36 cellular contexts compared by ENCODE assay signal in the genomic region with DNA sequence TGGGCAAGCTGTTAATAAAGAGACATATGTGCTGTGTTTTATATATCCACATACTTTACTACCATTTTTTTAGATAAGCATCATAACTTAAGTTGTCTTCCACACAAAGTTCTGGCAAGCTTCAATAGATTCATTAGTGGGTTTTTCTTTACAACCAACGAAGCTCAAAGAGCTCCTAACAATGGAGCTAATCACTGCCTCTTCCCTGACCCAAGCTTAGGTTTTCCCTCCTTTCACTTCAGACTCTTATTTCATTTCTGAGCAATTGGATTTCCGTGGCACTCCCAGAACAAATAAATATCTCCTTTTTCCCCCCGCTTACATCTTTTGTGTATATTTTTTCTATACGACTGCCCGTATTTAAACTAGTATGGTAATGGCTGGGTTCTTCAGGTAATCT.
"Had no signal": no experiment of that assay in that cellular context is flagged by ENCODE, and none has a peak within 500 bp of the region (broad histone marks: within the 10 kb centered on the region; RNA-seq: fewer than 3 reads in every experiment).

No MANE protein-coding gene starts in this region.

- H3K27ac ChIP-seq: adrenal gland, cardiac muscle cell, PC-9, RWPE1, VCaP had no signal

- H3K9me3 ChIP-seq: adrenal gland had no signal

- H3K9me3 Mint-ChIP-seq: activated B cell treated with CpG ODN at 0.5 μM for 24 hours; activated CD4-positive, alpha-beta memory T cell treated with anti-CD3 and anti-CD28 coated beads for 36 hours; activated naive CD4-positive, alpha-beta T cell treated with anti-CD3 and anti-CD28 coated beads for 36 hours; activated naive CD4-positive, alpha-beta T cell treated with anti-CD3 and anti-CD28 coated beads, Interleukin-2, amount 50 U/mL, for 72 hours; activated T-cell treated with anti-CD3 and anti-CD28 coated beads, Interleukin-2, amount 50 U/mL, for 4 hours; activated T-helper 1 cell treated with anti-CD3 and anti-CD28 coated beads, Interleukin-12 subunit alpha, Interleukin-12 subunit beta, Interleukin-2, Interleukin-4 antibody, amounts not matched to agents 30 ng/mL and 10 ng/mL and 1 ng/mL, durations not matched to agents 14 hours and 24 hours and 36 hours had no signal

- H3K4me1 ChIP-seq: adrenal gland had no signal

- H3K27me3 ChIP-seq: adrenal gland, cardiac muscle cell had no signal

- ATAC-seq: activated naive CD4-positive, alpha-beta T cell treated with anti-CD3 and anti-CD28 coated beads, Interleukin-2, amount 50 U/mL, for 72 hours; activated T-cell treated with anti-CD3 and anti-CD28 coated beads, Interleukin-2, amount 50 U/mL, for 4 hours; Right ventricle myocardium inferior; SK-N-SH treated with all-trans-retinoic acid at 6 μM for 48 hours had no signal

- H3K36me3 Mint-ChIP-seq: activated CD4-positive, alpha-beta memory T cell treated with anti-CD3 and anti-CD28 coated beads for 36 hours; activated naive CD4-positive, alpha-beta T cell treated with anti-CD3 and anti-CD28 coated beads, Interleukin-2, amount 50 U/mL, for 72 hours had no signal

- H3K4me1 Mint-ChIP-seq: activated B cell treated with CpG ODN at 0.5 μM for 24 hours had no signal

- H3K27ac Mint-ChIP-seq: activated B cell treated with CpG ODN at 0.5 μM for 24 hours; activated CD4-positive, alpha-beta memory T cell treated with anti-CD3 and anti-CD28 coated beads for 36 hours; activated naive CD4-positive, alpha-beta T cell treated with anti-CD3 and anti-CD28 coated beads for 36 hours; activated naive CD4-positive, alpha-beta T cell treated with anti-CD3 and anti-CD28 coated beads, Interleukin-2, amount 50 U/mL, for 72 hours; activated T-helper 1 cell treated with anti-CD3 and anti-CD28 coated beads, Interleukin-12 subunit alpha, Interleukin-12 subunit beta, Interleukin-2, Interleukin-4 antibody, amounts not matched to agents 30 ng/mL and 10 ng/mL and 1 ng/mL, durations not matched to agents 14 hours and 24 hours and 36 hours had no signal

- H3K36me3 ChIP-seq: adrenal gland, cardiac muscle cell had no signal

- DNase-seq: activated B cell treated with CpG ODN at 0.5 μM for 24 hours; activated CD4-positive, alpha-beta memory T cell treated with anti-CD3 and anti-CD28 coated beads for 36 hours; activated CD4-positive, alpha-beta T cell treated with anti-CD3 and anti-CD28 coated beads for 4 hours; activated CD4-positive, alpha-beta T cell treated with anti-CD3 and anti-CD28 coated beads, Interleukin-2, amount 50 U/mL, for 1 hour; activated CD4-positive, CD25-positive, alpha-beta regulatory T cell treated with anti-CD3 and anti-CD28 coated beads, Interleukin-2, amount 50 U/mL, for 72 hours; activated CD8-positive, alpha-beta memory T cell treated with anti-CD3 and anti-CD28 coated beads, Interleukin-2, amount 50 U/mL, for 4 hours; activated gamma-delta T cell treated with Interleukin-2 at 50 U/mL for 16 hours; activated naive CD4-positive, alpha-beta T cell treated with anti-CD3 and anti-CD28 coated beads for 36 hours; activated T-cell treated with anti-CD3 and anti-CD28 coated beads for 4 hours; activated T-cell treated with anti-CD3 and anti-CD28 coated beads, Interleukin-2, amount 50 U/mL, for 4 hours; adrenal gland; cerebellar nuclear complex; Kasumi-1; KG1; MM.1S; MV-4-11; NCI-H1092; NCI-H1436 treated with DMSO at 0.1 percent for 48 hours; NCI-H1694 treated with DMSO at 0.1 percent for 48 hours; NCI-H2029; NCI-H345; NCI-H524 treated with DMSO at 0.1 percent for 48 hours; NCI-H748 treated with DMSO at 0.1 percent for 48 hours; NK-92 treated with Interleukin-12 subunit alpha and Interleukin-12 subunit beta, amount 100 ng/mL, for 24 hours; PC-9; SIG-M5; T-helper 1 cell; T-helper 2 cell; T-helper 9 cell had no signal

- H3K4me3 Mint-ChIP-seq: activated B cell treated with CpG ODN at 0.5 μM for 24 hours; activated CD4-positive, alpha-beta memory T cell treated with anti-CD3 and anti-CD28 coated beads for 36 hours; activated naive CD4-positive, alpha-beta T cell treated with anti-CD3 and anti-CD28 coated beads for 36 hours; activated T-cell treated with anti-CD3 and anti-CD28 coated beads, Interleukin-2, amount 50 U/mL, for 4 hours; activated T-helper 1 cell treated with anti-CD3 and anti-CD28 coated beads, Interleukin-12 subunit alpha, Interleukin-12 subunit beta, Interleukin-2, Interleukin-4 antibody, amounts not matched to agents 30 ng/mL and 10 ng/mL and 1 ng/mL, durations not matched to agents 14 hours and 24 hours and 36 hours had no signal

- H3K4me3 ChIP-seq: adrenal gland, cardiac muscle cell, PC-9 had no signal
